10 cellular contexts compared by ENCODE assay signal in the genomic region with DNA sequence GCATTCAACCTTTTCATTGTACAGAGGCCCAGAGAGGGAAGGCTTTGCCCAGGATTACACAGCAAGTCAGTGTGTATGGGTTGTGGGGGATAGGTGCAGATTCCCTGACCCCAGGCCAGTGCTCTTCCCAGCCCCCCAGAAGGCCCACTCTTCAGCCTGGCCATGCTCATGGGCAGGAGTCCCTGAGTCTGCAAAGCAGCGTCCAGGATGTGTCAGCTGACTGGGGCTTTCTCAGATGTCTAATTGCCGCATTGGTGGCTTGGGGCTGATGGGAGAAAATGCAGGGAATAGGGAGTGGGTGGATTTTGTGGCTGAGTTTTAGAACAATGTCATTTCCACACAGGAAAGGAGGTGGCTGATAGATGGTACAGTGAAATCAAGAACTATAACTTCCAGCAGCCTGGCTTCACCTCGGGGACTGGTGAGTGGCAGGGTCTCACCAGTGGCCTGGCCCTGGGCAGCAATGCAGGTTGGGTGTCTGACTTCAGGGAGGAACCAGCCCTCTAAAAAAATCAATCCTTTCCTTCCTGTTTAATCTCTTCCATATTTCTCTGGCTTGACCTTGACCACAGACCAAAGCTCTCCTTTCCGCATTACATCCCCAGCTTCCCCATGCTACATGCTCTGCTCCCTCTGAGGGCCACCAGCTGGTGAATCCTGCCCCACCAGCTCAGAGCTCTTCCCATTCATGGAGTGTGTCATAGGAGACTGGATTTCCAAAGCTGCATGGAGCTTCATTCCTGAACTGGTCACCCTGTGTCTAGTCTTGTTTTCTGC. TPM values are rescaled to one million over a fixed set of nuclear protein-coding genes. Genes with fewer than 3 reads are reported as not detected.
DNase-seq lines count a peak whose midpoint lies in the region; ATAC-seq and TF ChIP-seq lines count a peak whose summit lies in the region.
"Had no signal": no experiment of that assay in that cellular context is flagged by ENCODE, and none has a peak within 500 bp of the region (broad histone marks: within the 10 kb centered on the region; RNA-seq: fewer than 3 reads in every experiment).

No MANE protein-coding gene starts in this region.

- peak overlapping the region; percentile 63 for H3K4me3 Mint-ChIP-seq in activated T-cell treated with anti-CD3 and anti-CD28 coated beads, Interleukin-2, amount 50 U/mL, for 4 hours
- H3K4me3 Mint-ChIP-seq in activated CD8-positive, alpha-beta T cell treated with anti-CD3 and anti-CD28 coated beads for 36 hours, result peak overlapping the region; percentile 61

- no peak for TF ChIP-seq CTCF in activated CD8-positive, alpha-beta T cell treated with anti-CD3 and anti-CD28 coated beads for 36 hours (IDR thresholded peaks at IDR 0.05)
- TF ChIP-seq CTCF in left lung (IDR thresholded peaks at IDR 0.05), result no peak
- TF ChIP-seq CTCF in thoracic aorta (IDR thresholded peaks at IDR 0.05), result no peak

- no peak for DNase-seq in activated T-cell treated with anti-CD3 and anti-CD28 coated beads, Interleukin-2, amount 50 U/mL, for 4 hours
- no peak for DNase-seq in activated T-cell treated with anti-CD3 and anti-CD28 coated beads, Interleukin-2, amount 50 U/mL, for 1 hour
- DNase-seq in activated CD8-positive, alpha-beta T cell treated with anti-CD3 and anti-CD28 coated beads for 36 hours, result no peak
- DNase-seq in left lung, result no peak
- DNase-seq in thoracic aorta (ENCODE audit: low spot score), result no peak
- DNase-seq in DMS 273 (lab: John Stamatoyannopoulos, UW; ENCODE audit: unreplicated experiment), result no peak
- no peak for DNase-seq in effector CD8-positive, alpha-beta T cell (lab: John Stamatoyannopoulos, UW)
- DNase-seq: adrenal gland had no signal

- H3K4me1 Mint-ChIP-seq in activated T-cell treated with anti-CD3 and anti-CD28 coated beads, Interleukin-2, amount 50 U/mL, for 4 hours (ENCODE audit: low read depth), result peaks cover 80% of the 10 kb centered on the region
- H3K4me1 Mint-ChIP-seq in activated CD8-positive, alpha-beta T cell treated with anti-CD3 and anti-CD28 coated beads for 36 hours (ENCODE audit: low read depth), result peaks cover 71% of the 10 kb centered on the region

- H3K9me3 ChIP-seq in left lung, result no peaks in the 10 kb centered on the region
- H3K9me3 ChIP-seq in thoracic aorta, result no peaks in the 10 kb centered on the region
- H3K9me3 ChIP-seq: adrenal gland had no signal

- intact Hi-C loops in activated CD8-positive, alpha-beta T cell treated with anti-CD3 and anti-CD28 coated beads for 36 hours (cut with micrococcal nuclease), result no loop called here
- intact Hi-C loops in left lung (cut with DNase I), result no loop called here

- H3K27me3 ChIP-seq in left lung (no peaks in the 10 kb centered on the region), thoracic aorta (replicated peaks; ENCODE audit: insufficient read depth) (no peaks in the 10 kb centered on the region)
- H3K27me3 ChIP-seq: adrenal gland had no signal

- ATAC-seq in activated T-cell treated with anti-CD3 and anti-CD28 coated beads, Interleukin-2, amount 50 U/mL, for 4 hours, result no peak
- no peak for ATAC-seq in activated CD8-positive, alpha-beta T cell treated with anti-CD3 and anti-CD28 coated beads for 36 hours
- ATAC-seq in left lung, result peak; percentile 4
- no peak for ATAC-seq in thoracic aorta (ENCODE audit: insufficient number of reproducible peaks, low FRiP score, low read depth)
- no peak for ATAC-seq in HG03439 (IDR thresholded peaks at IDR 0.05; ENCODE audit: unreplicated experiment)

- H3K36me3 Mint-ChIP-seq in activated T-cell treated with anti-CD3 and anti-CD28 coated beads, Interleukin-2, amount 50 U/mL, for 4 hours (ENCODE audit: insufficient read depth), result peaks cover 19% of the 10 kb centered on the region
- H3K36me3 Mint-ChIP-seq in activated CD8-positive, alpha-beta T cell treated with anti-CD3 and anti-CD28 coated beads for 36 hours (ENCODE audit: low read depth), result peaks cover 21% of the 10 kb centered on the region

- H3K27ac ChIP-seq in left lung (peak overlapping the region; percentile 81 to 98), thoracic aorta (peak overlapping the region; percentile 8 to 18)
- H3K27ac ChIP-seq: SK-N-MC had no signal

- H3K36me3 ChIP-seq in left lung, result peaks cover 0 to 35% of the 10 kb centered on the region in 2 donors
- peaks cover 16% of the 10 kb centered on the region for H3K36me3 ChIP-seq in thoracic aorta
- H3K36me3 ChIP-seq: adrenal gland had no signal

- H3K9me3 Mint-ChIP-seq in activated T-cell treated with anti-CD3 and anti-CD28 coated beads, Interleukin-2, amount 50 U/mL, for 4 hours, result peaks cover 7% of the 10 kb centered on the region
- peaks cover 8% of the 10 kb centered on the region for H3K9me3 Mint-ChIP-seq in activated CD8-positive, alpha-beta T cell treated with anti-CD3 and anti-CD28 coated beads for 36 hours

- POLR2A ChIA-PET in activated CD8-positive, alpha-beta T cell treated with anti-CD3 and anti-CD28 coated beads for 36 hours (lab: Charles Lee), result interaction anchor here (0.7 to 4.9 kb wide), 6 partner anchors 8 to 122 kb away, joined by 3 to 25 read pairs (median 5); a partner anchor contains a TSS

- peaks cover 16 to 100% of the 10 kb centered on the region in 2 donors for H3K4me1 ChIP-seq in left lung
- H3K4me1 ChIP-seq in thoracic aorta (ENCODE audit: control insufficient read depth in 1 of 2, low read depth in 2 of 2), result peaks cover 26 to 41% of the 10 kb centered on the region in 2 donors

- no peaks in the 10 kb centered on the region for H3K27me3 Mint-ChIP-seq in activated T-cell treated with anti-CD3 and anti-CD28 coated beads, Interleukin-2, amount 50 U/mL, for 4 hours (ENCODE audit: low read depth)
- no peaks in the 10 kb centered on the region for H3K27me3 Mint-ChIP-seq in activated CD8-positive, alpha-beta T cell treated with anti-CD3 and anti-CD28 coated beads for 36 hours

- peak overlapping the region; percentile 89 for H3K27ac Mint-ChIP-seq in activated CD8-positive, alpha-beta T cell treated with anti-CD3 and anti-CD28 coated beads for 36 hours

- CTCF ChIA-PET in activated CD8-positive, alpha-beta T cell treated with anti-CD3 and anti-CD28 coated beads for 36 hours (lab: Charles Lee), result interaction anchor here (1.0 to 2.1 kb wide), 6 partner anchors 11 to 48 kb away, joined by 3 to 16 read pairs (median 6); a partner anchor contains a TSS

- H3K4me3 ChIP-seq in left lung, result no peak overlapping the region
- H3K4me3 ChIP-seq in thoracic aorta, result no peak overlapping the region
- H3K4me3 ChIP-seq: adrenal gland, SK-N-MC had no signal

RNA-seq across cellular contexts. Expression of a gene that starts 14.2 kb away (rescaled TPM):
- total RNA-seq in activated T-cell treated with anti-CD3 and anti-CD28 coated beads, Interleukin-2, amount 50 U/mL, for 4 hours, result 1 to 10 TPM; 5.3 to 7.6 (median 6.1) TPM
- 10 to 100 TPM; 12.2 to 13.6 TPM for total RNA-seq in activated CD8-positive, alpha-beta T cell treated with anti-CD3 and anti-CD28 coated beads for 36 hours
- 10 to 100 TPM; 47.7 to 94.5 TPM for total RNA-seq in left lung
- total RNA-seq in thoracic aorta, result 10 to 100 TPM; 47.0 to 52.1 TPM

RNA-seq across cellular contexts. Expression of a gene that starts 18.5 kb away (rescaled TPM):
- not detected for total RNA-seq in activated T-cell treated with anti-CD3 and anti-CD28 coated beads, Interleukin-2, amount 50 U/mL, for 4 hours
- total RNA-seq in activated CD8-positive, alpha-beta T cell treated with anti-CD3 and anti-CD28 coated beads for 36 hours, result not detected
- total RNA-seq in left lung, result 1 to 10 TPM in 1 of 2 donors, under 1 TPM in 1; 0.67 to 1.5 TPM
- total RNA-seq in thoracic aorta, result 1 to 10 TPM; 1.6 to 2.3 TPM

RNA-seq across cellular contexts. Expression of a gene that starts 40.0 kb away (rescaled TPM):
- 100 to 1,000 TPM; 182 to 195 (median 183) TPM for total RNA-seq in activated T-cell treated with anti-CD3 and anti-CD28 coated beads, Interleukin-2, amount 50 U/mL, for 4 hours
- 100 to 1,000 TPM; 116 to 119 TPM for total RNA-seq in activated CD8-positive, alpha-beta T cell treated with anti-CD3 and anti-CD28 coated beads for 36 hours
- total RNA-seq in left lung (100 to 1,000 TPM; 199 to 219 TPM), thoracic aorta (100 to 1,000 TPM; 127 to 145 TPM)
